In the genomic region with DNA sequence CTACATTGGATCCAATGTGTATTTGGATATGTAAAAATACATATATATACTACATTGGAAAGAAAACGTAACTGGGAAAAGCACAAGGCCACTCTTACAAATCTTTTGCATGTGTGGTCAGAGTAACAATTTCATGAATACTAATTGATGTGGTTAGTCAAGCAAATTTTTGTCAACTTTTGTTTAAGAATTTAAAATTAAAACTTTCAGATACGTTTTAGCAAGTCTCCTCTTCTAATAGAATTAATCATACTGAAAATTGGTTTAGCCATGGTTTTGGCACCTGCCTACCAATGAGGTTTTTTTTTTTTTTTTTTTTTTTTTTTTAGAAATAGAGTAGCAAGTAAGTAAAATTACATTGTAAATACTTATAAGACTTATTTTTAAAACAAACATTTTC, we compare ENCODE assay signal across 33 cellular contexts.
DNase-seq lines count a peak whose midpoint lies in the region; TF ChIP-seq lines count a peak whose summit lies in the region.
"Had no signal": no experiment of that assay in that cellular context is flagged by ENCODE, and none has a peak within 500 bp of the region (broad histone marks: within the 10 kb centered on the region; RNA-seq: fewer than 3 reads in every experiment).

No MANE protein-coding gene starts in this region.

- POLR2A ChIA-PET in A673 (lab: Charles Lee; ENCODE audit: low non-redundant PET): no interaction called here

- DNase-seq in A673 (ENCODE audit: low spot score) (no peak), HL-60 (ENCODE audit: low read depth in 1 of 2, low spot score in 1 of 2) (no peak), mesothelial cell of epicardium (ENCODE audit: low spot score in 2 of 2, unreplicated experiment in 2 of 2) (no peak), MM.1S (no peak), GM19240 (ENCODE audit: insufficient read length, low spot score) (no peak), C1 segment of cervical spinal cord (lab: John Stamatoyannopoulos, UW) (no peak), NCI-H1930 (lab: John Stamatoyannopoulos, UW) (no peak)
- DNase-seq: activated CD4-positive, alpha-beta memory T cell treated with anti-CD3 and anti-CD28 coated beads, Interleukin-2, amount 10 ng/mL, durations not matched to agents 7 days and 5 days; activated CD4-positive, alpha-beta T cell treated with anti-CD3 and anti-CD28 coated beads for 1 hour; amygdala; colonic mucosa; DMS153; effector memory CD4-positive, alpha-beta T cell; erythroblast; foreskin melanocyte; GDM1; hypothalamus; immature natural killer cell; left colon; NCI-H1048; NCI-H187 treated with DMSO at 0.1 percent for 48 hours; NCI-H2227 treated with DMSO at 0.1 percent for 48 hours; NCI-H748 treated with DMSO at 0.1 percent for 48 hours; nucleus accumbens; sigmoid colon had no signal

- H4K20me1 ChIP-seq in MM.1S (ENCODE audit: insufficient read depth, low read length): no peaks in the 10 kb centered on the region

- BruUV-seq in A673 (replicated peaks; lab: Mats Ljungman, UMichigan): no TSS peak

- no peaks in the 10 kb centered on the region for H3F3A ChIP-seq in MM.1S (ENCODE audit: insufficient read depth, low read length)

- no peaks in the 10 kb centered on the region for H3K27me3 Mint-ChIP-seq in mesothelial cell of epicardium (ENCODE audit: low read depth)
- H3K27me3 Mint-ChIP-seq: activated CD4-positive, alpha-beta memory T cell treated with anti-CD3 and anti-CD28 coated beads, Interleukin-2, amount 10 ng/mL, durations not matched to agents 7 days and 5 days; activated naive CD4-positive, alpha-beta T cell treated with anti-CD3 and anti-CD28 coated beads, Interleukin-2, amount 50 U/mL, for 24 hours; activated T-helper 17 cell treated with anti-CD3 and anti-CD28 coated beads, Interleukin-2, amount 50 U/mL, for 72 hours; stimulated activated naive CD8-positive, alpha-beta T cell treated with anti-CD3 and anti-CD28 coated beads, Interleukin-15, Interleukin-2, amounts not matched to agents 100 ng/mL and 50 ng/mL, for 24 hours had no signal

- no peaks in the 10 kb centered on the region for H3K36me3 Mint-ChIP-seq in mesothelial cell of epicardium
- H3K36me3 Mint-ChIP-seq: activated naive CD4-positive, alpha-beta T cell treated with anti-CD3 and anti-CD28 coated beads, Interleukin-2, amount 50 U/mL, for 24 hours; immature natural killer cell had no signal

- H3K27ac ChIP-seq in A673 (ENCODE audit: low read depth, low read length, poor library complexity, severe bottlenecking) (peak overlapping the region; percentile 13), HL-60 (replicated peaks) (peak overlapping the region; percentile 61), MM.1S (ENCODE audit: low read length) (no peak overlapping the region)
- H3K27ac ChIP-seq: A549, colonic mucosa, prostate gland, RWPE1, sigmoid colon had no signal

- no peak overlapping the region for H2AFZ ChIP-seq in MM.1S (ENCODE audit: low read length)

- H3K4me1 ChIP-seq in A673 (ENCODE audit: insufficient read depth, low read length, poor library complexity, severe bottlenecking): peaks cover 54% of the 10 kb centered on the region
- no peaks in the 10 kb centered on the region for H3K4me1 ChIP-seq in MM.1S (ENCODE audit: low read length)
- H3K4me1 ChIP-seq: A549, colonic mucosa, prostate gland had no signal

- intact Hi-C loops in A673 (cut with micrococcal nuclease; ENCODE audit: unreplicated experiment): no loop called here

- no peaks in the 10 kb centered on the region for H3K9me3 Mint-ChIP-seq in mesothelial cell of epicardium
- H3K9me3 Mint-ChIP-seq: activated CD4-positive, alpha-beta memory T cell treated with anti-CD3 and anti-CD28 coated beads, Interleukin-2, amount 10 ng/mL, durations not matched to agents 7 days and 5 days; activated naive CD4-positive, alpha-beta T cell treated with anti-CD3 and anti-CD28 coated beads, Interleukin-2, amount 50 U/mL, for 24 hours; activated T-helper 17 cell treated with anti-CD3 and anti-CD28 coated beads, Interleukin-2, amount 50 U/mL, for 72 hours; immature natural killer cell; stimulated activated naive CD8-positive, alpha-beta T cell treated with anti-CD3 and anti-CD28 coated beads, Interleukin-15, Interleukin-2, amounts not matched to agents 100 ng/mL and 50 ng/mL, for 24 hours; T-helper 1 cell treated with Interleukin-12 subunit alpha and Interleukin-12 subunit beta and Interleukin-4 antibody, amounts not matched to agents 30 μg/mL and 1 μg/mL, for 36 hours had no signal

- H3K79me2 ChIP-seq in MM.1S (ENCODE audit: low read length): no peaks in the 10 kb centered on the region

- no peak overlapping the region for H3K9ac ChIP-seq in MM.1S (ENCODE audit: low read length)

- peaks cover 67% of the 10 kb centered on the region for H3K4me1 Mint-ChIP-seq in mesothelial cell of epicardium

- H3K9me2 ChIP-seq in MM.1S (replicated peaks; ENCODE audit: insufficient read depth, low read length): no peaks in the 10 kb centered on the region

- H3K4me3 Mint-ChIP-seq in mesothelial cell of epicardium: no peak overlapping the region
- H3K4me3 Mint-ChIP-seq: activated CD4-positive, alpha-beta memory T cell treated with anti-CD3 and anti-CD28 coated beads, Interleukin-2, amount 10 ng/mL, durations not matched to agents 7 days and 5 days; activated naive CD4-positive, alpha-beta T cell treated with anti-CD3 and anti-CD28 coated beads, Interleukin-2, amount 50 U/mL, for 24 hours; activated T-helper 17 cell treated with anti-CD3 and anti-CD28 coated beads, Interleukin-2, amount 50 U/mL, for 72 hours; immature natural killer cell; stimulated activated naive CD8-positive, alpha-beta T cell treated with anti-CD3 and anti-CD28 coated beads, Interleukin-15, Interleukin-2, amounts not matched to agents 100 ng/mL and 50 ng/mL, for 24 hours; T-helper 1 cell treated with Interleukin-12 subunit alpha and Interleukin-12 subunit beta and Interleukin-4 antibody, amounts not matched to agents 30 μg/mL and 1 μg/mL, for 36 hours had no signal

- CTCF ChIA-PET in A673 (lab: Charles Lee): no interaction called here

- TF ChIP-seq CTCF in A673 (conservative IDR thresholded peaks at IDR 0.05; ENCODE audit: low read depth, low read length): no peak
- TF ChIP-seq CTCF in HL-60 (IDR thresholded peaks at IDR 0.05; ENCODE audit: insufficient read depth, low read length): no peak
- no peak for TF ChIP-seq CTCF in WI38 (IDR thresholded peaks at IDR 0.05; ENCODE audit: low read depth, low read length)
- no peak for TF ChIP-seq CTCF in mesothelial cell of epicardium (IDR thresholded peaks at IDR 0.05; ENCODE audit: unreplicated experiment)
- no peak for TF ChIP-seq CTCF in MM.1S (IDR thresholded peaks at IDR 0.05; ENCODE audit: low read length)

- H3K4me3 ChIP-seq in A673 (ENCODE audit: low read depth, low read length, poor library complexity, severe bottlenecking) (peak overlapping the region; percentile 58), HL-60 (replicated peaks; ENCODE audit: insufficient read depth, low read length) (peak overlapping the region; percentile 71), WI38 (ENCODE audit: low read depth, low read length) (peak overlapping the region; percentile 72), MM.1S (ENCODE audit: low read length) (no peak overlapping the region)
- H3K4me3 ChIP-seq: A549, colonic mucosa, prostate gland, sigmoid colon had no signal

- H3K9me3 ChIP-seq in A673 (ENCODE audit: low read depth, low read length, poor library complexity, severe bottlenecking) (no peaks in the 10 kb centered on the region), MM.1S (replicated peaks; ENCODE audit: insufficient read depth, low read length) (no peaks in the 10 kb centered on the region)
- H3K9me3 ChIP-seq: A549, colonic mucosa, prostate gland, sigmoid colon had no signal

- H3K27me3 ChIP-seq in A673 (replicated peaks; ENCODE audit: insufficient read depth, low read depth, low read length, poor library complexity): no peaks in the 10 kb centered on the region
- H3K27me3 ChIP-seq in HL-60 (ENCODE audit: insufficient read depth, poor library complexity, severe bottlenecking): no peaks in the 10 kb centered on the region
- no peaks in the 10 kb centered on the region for H3K27me3 ChIP-seq in MM.1S (replicated peaks; ENCODE audit: insufficient read depth, low read length)
- H3K27me3 ChIP-seq: colonic mucosa, sigmoid colon had no signal

- H3K4me2 ChIP-seq in MM.1S (ENCODE audit: low read depth, low read length): no peak overlapping the region
- H3K4me2 ChIP-seq: A549 had no signal

- no peaks in the 10 kb centered on the region for H3K36me3 ChIP-seq in A673 (ENCODE audit: insufficient read depth, low read length, poor library complexity, severe bottlenecking)
- no peaks in the 10 kb centered on the region for H3K36me3 ChIP-seq in MM.1S (replicated peaks; ENCODE audit: insufficient read depth, low read length)
- H3K36me3 ChIP-seq: colonic mucosa, prostate gland, sigmoid colon had no signal

- peak overlapping the region; percentile 47 for H3K27ac Mint-ChIP-seq in mesothelial cell of epicardium
- H3K27ac Mint-ChIP-seq: activated CD4-positive, alpha-beta memory T cell treated with anti-CD3 and anti-CD28 coated beads, Interleukin-2, amount 10 ng/mL, durations not matched to agents 7 days and 5 days; activated naive CD4-positive, alpha-beta T cell treated with anti-CD3 and anti-CD28 coated beads, Interleukin-2, amount 50 U/mL, for 24 hours; activated T-helper 17 cell treated with anti-CD3 and anti-CD28 coated beads, Interleukin-2, amount 50 U/mL, for 72 hours; immature natural killer cell; stimulated activated naive CD8-positive, alpha-beta T cell treated with anti-CD3 and anti-CD28 coated beads, Interleukin-15, Interleukin-2, amounts not matched to agents 100 ng/mL and 50 ng/mL, for 24 hours; T-helper 1 cell treated with Interleukin-12 subunit alpha and Interleukin-12 subunit beta and Interleukin-4 antibody, amounts not matched to agents 30 μg/mL and 1 μg/mL, for 36 hours had no signal
